ENCODE assay signal across 20 cellular contexts in genomic region chr20:52552181-52552872, GRCh38.
DNase-seq lines count a peak whose midpoint lies in the region; ATAC-seq and TF ChIP-seq lines count a peak whose summit lies in the region.
"Had no signal": no experiment of that assay in that cellular context is flagged by ENCODE, and none has a peak within 500 bp of the region (broad histone marks: within the 10 kb centered on the region; RNA-seq: fewer than 3 reads in every experiment).

No MANE protein-coding gene starts in this region.

- DNase-seq in H7 (peak; percentile 9), RWPE1 (ENCODE audit: low spot score) (peak; percentile 80), fibroblast of peridontal ligament (ENCODE audit: extremely low read depth) (peak; percentile 14), stromal cell of bone marrow (ENCODE audit: low read depth) (peak; percentile 66), NCI-H1694 treated with DMSO at 0.1 percent for 48 hours (lab: John Stamatoyannopoulos, UW) (no peak), NCI-H748 treated with DMSO at 0.1 percent for 48 hours (lab: John Stamatoyannopoulos, UW) (no peak), hepatic stellate cell (ENCODE audit: low spot score) (no peak)
- DNase-seq: activated CD4-positive, alpha-beta T cell treated with anti-CD3 and anti-CD28 coated beads for 48 hours; activated T-cell treated with anti-CD3 and anti-CD28 coated beads, Interleukin-2, amount 50 U/mL, for 1 hour; colonic mucosa; esophagus squamous epithelium; NCI-H187; NCI-H774; right cardiac atrium; stimulated activated CD4-positive, alpha-beta T cell treated with anti-CD3 and anti-CD28 coated beads, Interleukin-4, amount 100 ng/mL, for 24 hours; T-helper 2 cell; upper lobe of right lung had no signal

- no peak for TF ChIP-seq CTCF in RWPE1 (conservative IDR thresholded peaks at IDR 0.05; ENCODE audit: low read depth)

- ATAC-seq in GM19023 (IDR thresholded peaks at IDR 0.05; ENCODE audit: unreplicated experiment), result no peak
- ATAC-seq: right cardiac atrium, Right ventricle myocardium inferior, upper lobe of right lung had no signal

- no peaks in the 10 kb centered on the region for H3K27me3 ChIP-seq in H7 (ENCODE audit: control insufficient read depth, insufficient read depth, low read length)
- H3K27me3 ChIP-seq: colonic mucosa, esophagus squamous epithelium, upper lobe of right lung had no signal

- H3K36me3 ChIP-seq in H7 (replicated peaks; ENCODE audit: control insufficient read depth, insufficient read depth, low read length), result no peaks in the 10 kb centered on the region
- H3K36me3 ChIP-seq: colonic mucosa, esophagus squamous epithelium, upper lobe of right lung had no signal

- no peak overlapping the region for H3K4me3 ChIP-seq in H7 (ENCODE audit: insufficient read depth, low read depth, low read length)
- H3K4me3 ChIP-seq: colonic mucosa, esophagus squamous epithelium, upper lobe of right lung had no signal

- H3K27ac ChIP-seq in RWPE1, result peak overlapping the region; percentile 33; the same call in 1 of the 2 replicates
- H3K27ac ChIP-seq: colonic mucosa, esophagus squamous epithelium, KMS-11, upper lobe of right lung had no signal

- CTCF ChIA-PET in RWPE1 (lab: Yijun Ruan, JAX), result no interaction called here

- POLR2A ChIA-PET in RWPE1 (lab: Yijun Ruan, JAX; ENCODE audit: low non-redundant PET), result no interaction called here

Comparison
In these comparisons a context has a peak if more than half of its experiments do, and no peak if none do; other contexts are left out.
1. DNase-seq: peak in H7 (single experiment), RWPE1 (single experiment), fibroblast of peridontal ligament (single experiment) and stromal cell of bone marrow (single experiment); none in NCI-H1694 treated with DMSO at 0.1 percent for 48 hours (single experiment), NCI-H748 treated with DMSO at 0.1 percent for 48 hours (single experiment) and hepatic stellate cell (single experiment).